23 cellular contexts compared by ENCODE assay signal in genomic region chr9:17131494-17131893, GRCh38.
"Had no signal": no experiment of that assay in that cellular context is flagged by ENCODE, and none has a peak within 500 bp of the region (broad histone marks: within the 10 kb centered on the region; RNA-seq: fewer than 3 reads in every experiment).

No MANE protein-coding gene starts in this region.

- FAIRE-seq: K562 had no signal

- H3K4me3 ChIP-seq: K562, SJCRH30 had no signal

- H3K4me2 ChIP-seq: KMS-11 had no signal

- H3K36me3 ChIP-seq: SJCRH30 had no signal

- ATAC-seq: K562, Panc1, Right ventricle myocardium inferior, T-cell had no signal

- H3K27ac ChIP-seq: KMS-11, SJCRH30 had no signal

- H3K27me3 ChIP-seq: SJCRH30 had no signal

- H3K9me3 ChIP-seq: SJCRH30 had no signal

- DNase-seq: Kasumi-1, NCI-H1092, NCI-H1105 treated with DMSO at 0.1 percent for 48 hours, NCI-H1417 treated with DMSO at 0.1 percent for 48 hours, NCI-H146, NCI-H1694 treated with DMSO at 0.1 percent for 48 hours, NCI-H1930, NCI-H2081, NCI-H2171, NCI-H226, NCI-H446, NCI-H510A, NCI-H524 treated with DMSO at 0.1 percent for 48 hours, NCI-H69, NCI-H774, SHP77 treated with DMSO at 0.1 percent for 48 hours, SJCRH30, SW 1271, T-cell had no signal

- H3K9ac ChIP-seq: KMS-11 had no signal
